In the genomic region with DNA sequence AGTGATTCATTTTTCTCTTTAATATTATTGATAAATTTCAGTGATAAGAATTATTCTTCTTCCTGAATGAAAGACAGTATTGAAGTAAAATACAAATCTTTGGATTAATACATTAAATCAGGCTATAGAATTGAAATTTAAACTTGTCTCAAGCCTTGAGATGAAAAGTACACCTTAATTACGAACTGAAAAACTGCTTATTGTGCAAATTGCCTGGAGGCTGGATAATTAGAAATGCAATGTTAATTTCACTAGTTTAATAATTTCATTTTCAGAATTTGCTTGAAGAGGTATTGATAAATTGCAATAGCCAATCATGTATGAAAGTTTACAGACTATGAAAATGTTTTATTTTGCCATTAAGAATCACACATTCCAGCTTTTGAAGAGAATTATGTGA, we compare ENCODE assay signal across 22 cellular contexts.
"Had no signal": no experiment of that assay in that cellular context is flagged by ENCODE, and none has a peak within 500 bp of the region (broad histone marks: within the 10 kb centered on the region; RNA-seq: fewer than 3 reads in every experiment).

No MANE protein-coding gene starts in this region.

- DNase-seq: dermis blood vessel endothelial cell; dorsolateral prefrontal cortex; effector CD4-positive, alpha-beta T cell; effector memory CD4-positive, alpha-beta T cell; foreskin keratinocyte; gastrocnemius medialis; glutamatergic neuron; heart right ventricle; hippocampal formation; left cardiac atrium; left lung; lower lobe of right lung; mesenchymal stem cell; mucosa of descending colon; naive B cell had no signal

- H3K9me3 ChIP-seq: esophagus muscularis mucosa, gastrocnemius medialis, heart right ventricle, left lung, lower lobe of right lung, mucosa of descending colon had no signal

- H3K4me3 ChIP-seq: coronary artery, dorsolateral prefrontal cortex, esophagus muscularis mucosa, gastrocnemius medialis, heart right ventricle, left lung, lower lobe of right lung, mucosa of descending colon had no signal

- H3K4me1 ChIP-seq: esophagus muscularis mucosa, foreskin keratinocyte, gastrocnemius medialis, heart right ventricle, left lung, lower lobe of right lung had no signal

- H3K27ac ChIP-seq: coronary artery, dorsolateral prefrontal cortex, esophagus muscularis mucosa, foreskin keratinocyte, gastrocnemius medialis, heart right ventricle, left lung, lower lobe of right lung had no signal

- H3K36me3 ChIP-seq: esophagus muscularis mucosa, gastrocnemius medialis, heart right ventricle, left lung, lower lobe of right lung had no signal

- H3K27me3 ChIP-seq: dorsolateral prefrontal cortex, esophagus muscularis mucosa, foreskin keratinocyte, gastrocnemius medialis, heart right ventricle, left lung had no signal

- ATAC-seq: foreskin keratinocyte, gastrocnemius medialis, heart right ventricle, left cardiac atrium, left lung, left ventricle myocardium superior, lower lobe of right lung, mucosa of descending colon had no signal

- FAIRE-seq: colon, endothelial cell of umbilical vein, islet of Langerhans, keratinocyte had no signal
